In the genomic region with DNA sequence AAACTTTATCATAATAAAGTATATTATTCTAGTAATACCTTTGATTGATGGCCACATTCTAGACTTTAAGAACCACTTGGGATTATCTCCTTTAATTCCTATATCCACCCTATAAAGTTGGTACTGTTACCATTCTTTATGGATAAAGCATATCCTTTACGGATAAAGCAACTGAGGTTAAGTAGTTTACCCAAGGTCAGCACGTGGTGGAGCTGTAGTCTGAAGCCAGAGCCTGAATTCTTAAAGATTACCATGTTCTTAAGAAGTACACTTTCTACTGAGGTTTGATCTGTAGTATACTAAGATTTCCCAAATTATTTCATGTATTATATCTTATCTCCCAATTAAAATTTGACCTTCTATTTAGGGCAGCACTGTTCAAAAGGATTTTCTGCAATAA, we compare ENCODE assay signal across 11 cellular contexts. TPM values are rescaled to one million over a fixed set of nuclear protein-coding genes. Genes with fewer than 3 reads are reported as not detected.
DNase-seq lines count a peak whose midpoint lies in the region; ATAC-seq and TF ChIP-seq lines count a peak whose summit lies in the region.
"Had no signal": no experiment of that assay in that cellular context is flagged by ENCODE, and none has a peak within 500 bp of the region (broad histone marks: within the 10 kb centered on the region; RNA-seq: fewer than 3 reads in every experiment).

No MANE protein-coding gene starts in this region.

- H3F3A ChIP-seq in neural cell (ENCODE audit: insufficient read depth, low read length, poor library complexity, severe bottlenecking) = no peaks in the 10 kb centered on the region

- no peak overlapping the region for H3K14ac ChIP-seq in neuronal stem cell (ENCODE audit: low read length)

- peaks cover 2% of the 10 kb centered on the region for H3K79me1 ChIP-seq in neuronal stem cell (ENCODE audit: low read depth, low read length)

- peaks cover 5% of the 10 kb centered on the region for H3K36me3 Mint-ChIP-seq in IgD-negative memory B cell

- no peak overlapping the region for H3K4ac ChIP-seq in neuronal stem cell (ENCODE audit: low read length)

- TF ChIP-seq CTCF in astrocyte of the spinal cord (IDR thresholded peaks at IDR 0.05; ENCODE audit: low read depth, low read length) = peak; percentile 22
- peak; percentile 57 for TF ChIP-seq CTCF in neural cell (IDR thresholded peaks at IDR 0.05; ENCODE audit: poor library complexity, severe bottlenecking)
- no peak for TF ChIP-seq CTCF in GM20000 (IDR thresholded peaks at IDR 0.05; ENCODE audit: extremely low read depth, missing control alignments)

- H2BK5ac ChIP-seq in neuronal stem cell (ENCODE audit: low read length) = no peak overlapping the region

- no peaks in the 10 kb centered on the region for H3K9me3 Mint-ChIP-seq in IgD-negative memory B cell
- H3K9me3 Mint-ChIP-seq: dendritic cell treated with granulocyte-macrophage colony-stimulating factor and Interleukin-4, amounts not matched to agents 40 ng/mL and 50 ng/mL, for 4 days had no signal

- TF ChIP-seq RAD21 in neural cell (conservative IDR thresholded peaks at IDR 0.05) = peak; percentile 65

- peaks cover 4% of the 10 kb centered on the region for H3K79me2 ChIP-seq in neural cell (replicated peaks; ENCODE audit: insufficient read depth, low read length)

- ATAC-seq in GM19324 (IDR thresholded peaks at IDR 0.05; ENCODE audit: low FRiP score, unreplicated experiment) = no peak

- no peak for TF ChIP-seq EP300 in neural cell (conservative IDR thresholded peaks at IDR 0.05; ENCODE audit: poor library complexity, severe bottlenecking)

- peaks cover 5 to 6% of the 10 kb centered on the region in 2 donors for H3K4me1 ChIP-seq in neuronal stem cell (ENCODE audit: control insufficient read depth in 2 of 2, insufficient read depth in 1 of 2, low read depth in 1 of 2, low read length in 2 of 2)

- H3K18ac ChIP-seq in neuronal stem cell (ENCODE audit: low read length) = no peak overlapping the region

- H3K23ac ChIP-seq in neuronal stem cell (ENCODE audit: low read depth, low read length, poor library complexity) = no peak overlapping the region

- H4K8ac ChIP-seq in neuronal stem cell (ENCODE audit: low read depth, low read length) = no peak overlapping the region

- no peaks in the 10 kb centered on the region for H3K9me3 ChIP-seq in neural cell (ENCODE audit: low read length)
- peaks cover 0 to 4% of the 10 kb centered on the region in 2 donors for H3K9me3 ChIP-seq in neuronal stem cell (replicated peaks in 1 of 2; ENCODE audit: control insufficient read depth in 2 of 2, insufficient read depth in 1 of 2, low read depth in 1 of 2, low read length in 2 of 2)

- peak; percentile 34 for DNase-seq in DMS 273 (lab: John Stamatoyannopoulos, UW; ENCODE audit: unreplicated experiment)
- DNase-seq in DMS 273 treated with DMSO at 0.1 percent for 48 hours (lab: John Stamatoyannopoulos, UW) = no peak
- peak; percentile 27 for DNase-seq in astrocyte of the spinal cord (ENCODE audit: low read depth, low spot score)
- no peak for DNase-seq in GM20000 (ENCODE audit: low spot score)
- DNase-seq in neuronal stem cell (ENCODE audit: low spot score) = no peak
- DNase-seq: NCI-H2081 had no signal

- no peak overlapping the region for H2AK5ac ChIP-seq in neuronal stem cell (ENCODE audit: low read depth, low read length)

- H2BK12ac ChIP-seq in neuronal stem cell (ENCODE audit: low read length) = no peak overlapping the region

- no peaks in the 10 kb centered on the region for H4K20me1 ChIP-seq in neural cell (ENCODE audit: insufficient read depth)

- peak overlapping the region in 3 of 4 donors; percentile 73 to 95 (median 85) for H3K4me3 Mint-ChIP-seq in IgD-negative memory B cell
- H3K4me3 Mint-ChIP-seq: dendritic cell treated with granulocyte-macrophage colony-stimulating factor and Interleukin-4, amounts not matched to agents 40 ng/mL and 50 ng/mL, for 4 days had no signal

- H2BK15ac ChIP-seq in neuronal stem cell (ENCODE audit: low read length) = no peak overlapping the region

- H3K27ac ChIP-seq in neural cell (ENCODE audit: low read length) (no peak overlapping the region), neuronal stem cell (replicated peaks; ENCODE audit: low read length) (no peak overlapping the region)
- H3K27ac ChIP-seq: 22Rv1 had no signal

- H3K4me2 ChIP-seq in neural cell (ENCODE audit: low read length) (no peak overlapping the region), neuronal stem cell (ENCODE audit: insufficient read depth, low read length, poor library complexity, severe bottlenecking) (no peak overlapping the region)

- H2BK120ac ChIP-seq in neuronal stem cell (ENCODE audit: low read depth, low read length) = no peak overlapping the region

- H3K4me3 ChIP-seq in astrocyte of the spinal cord (ENCODE audit: low read depth, low read length) = no peak overlapping the region
- H3K4me3 ChIP-seq in neural cell (ENCODE audit: low read length) = no peak overlapping the region
- H3K4me3 ChIP-seq in neuronal stem cell (ENCODE audit: low read length in 2 of 2) = no peak overlapping the region

- H3K27ac Mint-ChIP-seq in IgD-negative memory B cell = peak overlapping the region in 1 of 3 donors; percentile 16
- H3K27ac Mint-ChIP-seq: dendritic cell treated with granulocyte-macrophage colony-stimulating factor and Interleukin-4, amounts not matched to agents 40 ng/mL and 50 ng/mL, for 4 days had no signal

- H3K9ac ChIP-seq in neural cell (ENCODE audit: low read length) (no peak overlapping the region), neuronal stem cell (ENCODE audit: low read depth, low read length, poor library complexity) (no peak overlapping the region)

- WGBS in neuronal stem cell (ENCODE audit: extremely low coverage in 2 of 2, insufficient read length in 2 of 2, insufficient replicate concordance in 1 of 2), 2 donors = no CpG with 5 or more reads among the region's 2 CpGs

- H3K9me2 ChIP-seq in neural cell (ENCODE audit: insufficient read depth, low read length) = no peaks in the 10 kb centered on the region

- peaks cover 20 to 33% (median 29%) of the 10 kb centered on the region in 3 donors for H3K4me1 Mint-ChIP-seq in IgD-negative memory B cell

- in situ Hi-C loops in astrocyte of the spinal cord (cut with HindIII; ENCODE audit: low sequenced_read_pairs) = no loop called here

- no peak overlapping the region for H4K91ac ChIP-seq in neuronal stem cell (ENCODE audit: low read depth, low read length, poor library complexity)

- no peaks in the 10 kb centered on the region for H3K27me3 Mint-ChIP-seq in IgD-negative memory B cell
- H3K27me3 Mint-ChIP-seq: dendritic cell treated with granulocyte-macrophage colony-stimulating factor and Interleukin-4, amounts not matched to agents 40 ng/mL and 50 ng/mL, for 4 days had no signal

- H3K27me3 ChIP-seq in neural cell (ENCODE audit: insufficient read depth, low read depth, low read length) = no peaks in the 10 kb centered on the region
- H3K27me3 ChIP-seq in neuronal stem cell (ENCODE audit: control insufficient read depth in 3 of 3, insufficient read depth in 3 of 3, low read depth in 1 of 3, low read length in 3 of 3) = no peaks in the 10 kb centered on the region

- H3K36me3 ChIP-seq in neural cell (ENCODE audit: insufficient read depth, low read length) (no peaks in the 10 kb centered on the region), neuronal stem cell (replicated peaks in 1 of 2; ENCODE audit: control insufficient read depth in 2 of 2, insufficient read depth in 2 of 2, low read length in 2 of 2) (no peaks in the 10 kb centered on the region)

- H2AFZ ChIP-seq in neural cell (ENCODE audit: low read depth, low read length) (no peak overlapping the region), neuronal stem cell (ENCODE audit: low read length) (no peak overlapping the region)

TF ChIP-seq in neural cell, 6 proteins besides CTCF, POLR2A, EP300 and RAD21:
- TF ChIP-seq MXI1 (conservative IDR thresholded peaks at IDR 0.05; ENCODE audit: poor library complexity, severe bottlenecking) (no peak), SMC3 (conservative IDR thresholded peaks at IDR 0.05; ENCODE audit: poor library complexity) (peak; percentile 62), TAF1 (IDR thresholded peaks at IDR 0.05; ENCODE audit: low read depth) (no peak), POLR2AphosphoS5 (IDR thresholded peaks at IDR 0.05) (no peak)
- TF ChIP-seq, protein P1, sequence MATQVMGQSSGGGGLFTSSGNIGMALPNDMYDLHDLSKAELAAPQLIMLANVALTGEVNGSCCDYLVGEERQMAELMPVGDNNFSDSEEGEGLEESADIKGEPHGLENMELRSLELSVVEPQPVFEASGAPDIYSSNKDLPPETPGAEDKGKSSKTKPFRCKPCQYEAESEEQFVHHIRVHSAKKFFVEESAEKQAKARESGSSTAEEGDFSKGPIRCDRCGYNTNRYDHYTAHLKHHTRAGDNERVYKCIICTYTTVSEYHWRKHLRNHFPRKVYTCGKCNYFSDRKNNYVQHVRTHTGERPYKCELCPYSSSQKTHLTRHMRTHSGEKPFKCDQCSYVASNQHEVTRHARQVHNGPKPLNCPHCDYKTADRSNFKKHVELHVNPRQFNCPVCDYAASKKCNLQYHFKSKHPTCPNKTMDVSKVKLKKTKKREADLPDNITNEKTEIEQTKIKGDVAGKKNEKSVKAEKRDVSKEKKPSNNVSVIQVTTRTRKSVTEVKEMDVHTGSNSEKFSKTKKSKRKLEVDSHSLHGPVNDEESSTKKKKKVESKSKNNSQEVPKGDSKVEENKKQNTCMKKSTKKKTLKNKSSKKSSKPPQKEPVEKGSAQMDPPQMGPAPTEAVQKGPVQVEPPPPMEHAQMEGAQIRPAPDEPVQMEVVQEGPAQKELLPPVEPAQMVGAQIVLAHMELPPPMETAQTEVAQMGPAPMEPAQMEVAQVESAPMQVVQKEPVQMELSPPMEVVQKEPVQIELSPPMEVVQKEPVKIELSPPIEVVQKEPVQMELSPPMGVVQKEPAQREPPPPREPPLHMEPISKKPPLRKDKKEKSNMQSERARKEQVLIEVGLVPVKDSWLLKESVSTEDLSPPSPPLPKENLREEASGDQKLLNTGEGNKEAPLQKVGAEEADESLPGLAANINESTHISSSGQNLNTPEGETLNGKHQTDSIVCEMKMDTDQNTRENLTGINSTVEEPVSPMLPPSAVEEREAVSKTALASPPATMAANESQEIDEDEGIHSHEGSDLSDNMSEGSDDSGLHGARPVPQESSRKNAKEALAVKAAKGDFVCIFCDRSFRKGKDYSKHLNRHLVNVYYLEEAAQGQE (IDR thresholded peaks at IDR 0.05; ENCODE audit: borderline replicate concordance) = no peak

RNA-seq across cellular contexts. Expression of a gene that starts 3.0 kb away (rescaled TPM):
- polyA plus RNA-seq in IgD-negative memory B cell (35.6 TPM), neural cell (13.7 and 17.1 TPM in 2 replicates)
- 21.7 and 38.2 TPM in 2 replicates for polyA minus RNA-seq in neural cell
- polyA plus RNA-seq in neuronal stem cell (2013, experiment 1 of 2) = 3.4 TPM
- 4.0 TPM for polyA plus RNA-seq in neuronal stem cell (2013, experiment 2 of 2)

RNA-seq across cellular contexts. Expression of a gene that starts 38.4 kb away (rescaled TPM):
- polyA plus RNA-seq in IgD-negative memory B cell (0.30 TPM), neural cell (0.20 TPM in 1 of 2 replicates, not detected in the other)
- polyA minus RNA-seq in neural cell = not detected in 2 replicates
- 0.36 TPM for polyA plus RNA-seq in neuronal stem cell (2013, experiment 1 of 2)
- 0.25 TPM for polyA plus RNA-seq in neuronal stem cell (2013, experiment 2 of 2)

Comparison
In these comparisons a context has a peak if more than half of its experiments do, and no peak if none do; other contexts are left out.
1. DNase-seq: peak in DMS 273 (single experiment) and astrocyte of the spinal cord (single experiment); none in DMS 273 treated with DMSO at 0.1 percent for 48 hours (single experiment), GM20000 (single experiment) and neuronal stem cell (single experiment).